In the genomic region with DNA sequence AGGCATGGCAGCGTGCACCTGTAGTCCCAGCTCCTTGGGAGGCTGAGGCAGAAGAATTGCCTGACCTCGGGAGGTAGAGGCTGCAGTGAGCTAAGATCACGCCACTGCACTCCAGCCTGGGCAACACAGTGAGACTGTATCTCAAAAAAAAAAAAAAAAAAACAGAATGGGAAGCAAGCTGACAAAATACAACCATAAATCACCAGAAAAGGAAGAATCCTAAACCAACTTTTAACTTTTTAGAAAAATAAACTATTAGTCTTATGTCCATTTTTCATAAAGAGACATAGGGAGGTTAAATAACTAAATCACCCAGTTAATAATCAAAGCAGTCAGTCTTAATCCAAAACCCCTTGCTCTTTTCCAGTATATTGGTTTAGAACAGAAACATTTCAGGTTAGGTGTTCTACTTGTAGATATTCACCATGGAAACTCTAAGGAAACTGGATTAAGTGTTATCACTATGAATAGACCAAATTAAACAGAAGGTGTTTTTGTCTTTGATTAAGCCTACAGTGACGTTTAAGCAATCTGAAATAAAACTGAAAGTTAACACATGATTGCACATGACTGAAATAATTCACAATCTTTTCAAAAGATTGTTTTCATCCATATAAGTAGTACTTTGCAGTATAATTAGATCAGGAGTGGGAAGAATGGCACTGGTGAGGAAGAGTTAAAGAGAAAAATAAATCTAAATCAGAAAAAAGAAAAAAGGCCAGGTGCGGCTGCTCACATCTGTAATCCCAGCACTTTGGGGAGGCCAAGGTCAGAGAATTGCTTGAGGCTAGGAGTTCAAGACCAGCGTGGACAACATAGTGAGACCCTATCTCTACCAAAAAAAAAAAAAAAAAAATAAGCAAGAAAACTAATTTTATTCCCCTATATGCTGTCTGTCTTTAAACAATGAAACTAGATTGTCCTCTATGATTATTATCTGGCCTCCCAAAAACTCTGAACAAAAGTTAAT, we compare ENCODE assay signal across 20 cellular contexts. TPM values are rescaled to one million over a fixed set of nuclear protein-coding genes. Genes with fewer than 3 reads are reported as not detected.
DNase-seq lines count a peak whose midpoint lies in the region; ATAC-seq and TF ChIP-seq lines count a peak whose summit lies in the region.
"Had no signal": no experiment of that assay in that cellular context is flagged by ENCODE, and none has a peak within 500 bp of the region (broad histone marks: within the 10 kb centered on the region; RNA-seq: fewer than 3 reads in every experiment).

No MANE protein-coding gene starts in this region.

- H3K9me3 ChIP-seq in left ventricle myocardium inferior (replicated peaks), result no peaks in the 10 kb centered on the region
- no peaks in the 10 kb centered on the region for H3K9me3 ChIP-seq in body of pancreas
- H3K9me3 ChIP-seq in esophagus squamous epithelium, result no peaks in the 10 kb centered on the region

- 42 to 43% methylated on average over 6 of the region's 6 CpGs for WGBS in body of pancreas, 2 donors
- WGBS in esophagus squamous epithelium, 2 donors, result 59 to 67% methylated on average over 6 of the region's 6 CpGs

- peak overlapping the region; percentile 37 for H3K27ac Mint-ChIP-seq in osteocyte (ENCODE audit: unreplicated experiment)
- H3K27ac Mint-ChIP-seq: CD4-positive, alpha-beta memory T cell had no signal

- H3K27ac ChIP-seq in left ventricle myocardium inferior (replicated peaks), result peak overlapping the region; percentile 39
- H3K27ac ChIP-seq in body of pancreas, result peak overlapping the region; percentile 11 to 84 (median 70)
- no peak overlapping the region for H3K27ac ChIP-seq in esophagus squamous epithelium
- H3K27ac ChIP-seq in coronary artery, result no peak overlapping the region

- H3K4me3 ChIP-seq in left ventricle myocardium inferior, result no peak overlapping the region
- no peak overlapping the region for H3K4me3 ChIP-seq in body of pancreas
- no peak overlapping the region for H3K4me3 ChIP-seq in esophagus squamous epithelium
- no peak overlapping the region for H3K4me3 ChIP-seq in coronary artery

- DNase-seq in left ventricle myocardium inferior (no peak), left cardiac atrium (no peak), body of pancreas (peak in 1 of 4 donors; percentile 14), osteocyte (ENCODE audit: extremely low spot score, unreplicated experiment) (no peak), amniotic stem cell (lab: John Stamatoyannopoulos, UW) (no peak), esophagus squamous epithelium (lab: John Stamatoyannopoulos, UW) (no peak), coronary artery (ENCODE audit: low spot score) (no peak)
- DNase-seq: 8988T; CD4-positive, alpha-beta memory T cell; DMS79; GOT3; Karpas-422; MM.1S; NCI-H1105; NCI-H1694 treated with DMSO at 0.1 percent for 48 hours; NCI-H226; NCI-H524 treated with DMSO at 0.1 percent for 48 hours; Right ventricle myocardium superior had no signal

- H3K27me3 Mint-ChIP-seq in osteocyte (ENCODE audit: unreplicated experiment), result no peaks in the 10 kb centered on the region

- no peak overlapping the region for H3K4me3 Mint-ChIP-seq in osteocyte (ENCODE audit: unreplicated experiment)
- H3K4me3 Mint-ChIP-seq: CD4-positive, alpha-beta memory T cell had no signal

- H3K36me3 ChIP-seq in left ventricle myocardium inferior, result no peaks in the 10 kb centered on the region
- no peaks in the 10 kb centered on the region for H3K36me3 ChIP-seq in body of pancreas (replicated peaks in 1 of 2; ENCODE audit: insufficient read depth in 1 of 2, low read depth in 2 of 2)
- no peaks in the 10 kb centered on the region for H3K36me3 ChIP-seq in esophagus squamous epithelium

- H3K27me3 ChIP-seq in left ventricle myocardium inferior (ENCODE audit: low read depth), result no peaks in the 10 kb centered on the region
- H3K27me3 ChIP-seq in body of pancreas, result no peaks in the 10 kb centered on the region
- H3K27me3 ChIP-seq in esophagus squamous epithelium, result no peaks in the 10 kb centered on the region

- peaks cover 57% of the 10 kb centered on the region for H3K4me1 Mint-ChIP-seq in osteocyte (ENCODE audit: unreplicated experiment)
- H3K4me1 Mint-ChIP-seq: CD4-positive, alpha-beta memory T cell had no signal

- H3K36me3 Mint-ChIP-seq in osteocyte (ENCODE audit: unreplicated experiment), result peaks cover 32% of the 10 kb centered on the region
- H3K36me3 Mint-ChIP-seq: CD4-positive, alpha-beta memory T cell had no signal

- TF ChIP-seq POLR2A in body of pancreas (IDR thresholded peaks at IDR 0.05) (no peak), esophagus squamous epithelium (IDR thresholded peaks at IDR 0.05) (no peak)

- intact Hi-C loops in left ventricle myocardium inferior (cut with micrococcal nuclease) (no loop called here), left cardiac atrium (cut with DNase I) (no loop called here), body of pancreas (cut with DNase I) (no loop called here), esophagus squamous epithelium (cut with DNase I) (no loop called here)

- H3K9me3 Mint-ChIP-seq in osteocyte (ENCODE audit: unreplicated experiment), result no peaks in the 10 kb centered on the region

- TF ChIP-seq CTCF in left ventricle myocardium inferior (IDR thresholded peaks at IDR 0.05; ENCODE audit: borderline replicate concordance) (no peak), body of pancreas (IDR thresholded peaks at IDR 0.05) (no peak), osteocyte (IDR thresholded peaks at IDR 0.05) (no peak), esophagus squamous epithelium (IDR thresholded peaks at IDR 0.05) (no peak), coronary artery (IDR thresholded peaks at IDR 0.05) (no peak)

- H3K4me1 ChIP-seq in left ventricle myocardium inferior (peaks cover 79% of the 10 kb centered on the region), body of pancreas (peaks cover 32% of the 10 kb centered on the region), esophagus squamous epithelium (peaks cover 0 to 41% (median 2%) of the 10 kb centered on the region in 3 donors)

- ATAC-seq in left cardiac atrium, result no peak
- peak; percentile 97 for ATAC-seq in body of pancreas
- ATAC-seq in GM19328 (IDR thresholded peaks at IDR 0.05; ENCODE audit: unreplicated experiment), result no peak
- ATAC-seq: SK-N-SH treated with all-trans-retinoic acid at 6 μM for 48 hours had no signal

RNA-seq across cellular contexts. Expression of a gene that starts 9.6 kb away (rescaled TPM):
- total RNA-seq in left ventricle myocardium inferior (35.1 TPM), left cardiac atrium (10 to 100 TPM; 35.3 to 41.0 TPM), body of pancreas (10 to 100 TPM; 35.9 to 37.6 TPM), osteocyte (92.8 and 95.7 TPM in 2 replicates), esophagus squamous epithelium (10 to 100 TPM in 3 of 4 donors, 1 to 10 TPM in 1; 4.3 to 33.6 (median 17.2) TPM)

Comparison
In these comparisons a context has a peak if more than half of its experiments do, and no peak if none do; other contexts are left out.
1. H3K27ac ChIP-seq: peak in left ventricle myocardium inferior (single experiment) and body of pancreas (4 of 4); none in esophagus squamous epithelium (0 of 4) and coronary artery (0 of 2).